In the genomic region with DNA sequence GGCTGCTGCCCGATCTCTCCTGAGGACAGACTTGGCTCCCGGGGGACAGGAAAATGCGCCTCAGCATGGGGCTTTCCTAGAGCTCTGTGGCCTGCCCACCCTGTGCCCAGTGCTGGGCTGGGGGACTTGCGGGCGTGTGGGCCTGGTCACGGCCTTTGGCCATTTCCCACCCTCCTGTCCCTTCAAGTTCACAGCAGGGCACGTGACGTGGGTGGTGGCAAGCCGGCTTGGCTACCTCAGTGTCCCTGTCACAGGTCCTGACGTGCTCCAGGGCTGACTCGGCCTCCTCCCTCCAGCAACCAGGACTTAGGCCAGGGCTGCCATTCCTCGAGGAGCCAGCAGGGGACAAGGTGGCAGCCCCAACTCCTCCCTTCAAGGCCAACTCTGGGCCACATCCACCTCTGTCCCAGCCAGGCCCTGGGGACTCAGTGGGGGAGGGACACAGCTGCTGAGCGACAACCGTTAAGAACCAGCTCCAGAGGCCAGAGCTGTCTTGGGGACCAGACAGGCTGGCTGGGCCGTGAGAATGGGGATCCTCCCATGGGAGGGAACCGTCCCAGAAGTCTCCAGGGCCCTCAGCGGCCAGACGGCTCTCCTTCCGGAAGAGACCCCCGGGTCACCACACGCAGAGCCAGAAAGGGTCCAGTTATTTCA, we compare ENCODE assay signal across 8 cellular contexts. TPM values are rescaled to one million over a fixed set of nuclear protein-coding genes. Genes with fewer than 3 reads are reported as not detected.
A peak's percentile ranks its signal among the peaks of the same experiment; 100 is the strongest.
DNase-seq lines count a peak whose midpoint lies in the region; ATAC-seq and TF ChIP-seq lines count a peak whose summit lies in the region.

No MANE protein-coding gene starts in this region.

- CTCF ChIA-PET in CD8-positive, alpha-beta memory T cell (lab: Charles Lee), result interaction anchor here (0.7 to 5.6 kb wide), 15 partner anchors 9 to 398 kb away, joined by 3 to 38 read pairs (median 5); partner anchors contain the start of genes TRIM65, UNK and WBP2

- no peak overlapping the region for H3K4me3 ChIP-seq in CD8-positive, alpha-beta memory T cell (ENCODE audit: low read length)
- peak overlapping the region; percentile 84 for H3K4me3 ChIP-seq in OCI-LY3 (ENCODE audit: low read length)

- H3K27me3 Mint-ChIP-seq in CD8-positive, alpha-beta memory T cell, result no peaks in the 10 kb centered on the region
- H3K27me3 Mint-ChIP-seq in activated T-helper 2 cell treated with anti-CD3 and anti-CD28 coated beads, Interferon-gamma antibody, Interleukin-2, Interleukin-4, amounts not matched to agents 10 μg/mL and 5 μg/mL and 100 μg/mL, durations not matched to agents 14 hours and 24 hours and 36 hours (ENCODE audit: low read depth), result no peaks in the 10 kb centered on the region

- H3K9ac ChIP-seq in OCI-LY3 (ENCODE audit: low read length), result peak overlapping the region; percentile 84

- H3K9me3 ChIP-seq in CD8-positive, alpha-beta memory T cell (ENCODE audit: low read length), result no peaks in the 10 kb centered on the region
- no peaks in the 10 kb centered on the region for H3K9me3 ChIP-seq in OCI-LY3 (ENCODE audit: insufficient read depth, low read length)

- H3K9me3 Mint-ChIP-seq in CD8-positive, alpha-beta memory T cell, result no peaks in the 10 kb centered on the region
- H3K9me3 Mint-ChIP-seq in activated T-helper 2 cell treated with anti-CD3 and anti-CD28 coated beads, Interferon-gamma antibody, Interleukin-2, Interleukin-4, amounts not matched to agents 10 μg/mL and 5 μg/mL and 100 μg/mL, durations not matched to agents 14 hours and 24 hours and 36 hours, result no peaks in the 10 kb centered on the region

- H4K20me1 ChIP-seq in OCI-LY3 (ENCODE audit: insufficient read depth, low read length), result no peaks in the 10 kb centered on the region

- H3K4me1 Mint-ChIP-seq in CD8-positive, alpha-beta memory T cell, result peaks cover 16 to 36% (median 17%) of the 10 kb centered on the region in 3 donors
- peaks cover 10% of the 10 kb centered on the region for H3K4me1 Mint-ChIP-seq in activated T-helper 2 cell treated with anti-CD3 and anti-CD28 coated beads, Interferon-gamma antibody, Interleukin-2, Interleukin-4, amounts not matched to agents 10 μg/mL and 5 μg/mL and 100 μg/mL, durations not matched to agents 14 hours and 24 hours and 36 hours (ENCODE audit: low read depth)

- no peaks in the 10 kb centered on the region for H3K27me3 ChIP-seq in CD8-positive, alpha-beta memory T cell (ENCODE audit: insufficient read depth, low read length, poor library complexity, severe bottlenecking)
- no peaks in the 10 kb centered on the region for H3K27me3 ChIP-seq in OCI-LY3 (ENCODE audit: low read depth, low read length)

- H3K36me3 Mint-ChIP-seq in CD8-positive, alpha-beta memory T cell, result peaks cover 3 to 69% (median 6%) of the 10 kb centered on the region in 3 donors
- peaks cover 45% of the 10 kb centered on the region for H3K36me3 Mint-ChIP-seq in activated T-helper 2 cell treated with anti-CD3 and anti-CD28 coated beads, Interferon-gamma antibody, Interleukin-2, Interleukin-4, amounts not matched to agents 10 μg/mL and 5 μg/mL and 100 μg/mL, durations not matched to agents 14 hours and 24 hours and 36 hours (ENCODE audit: low read depth)

- H3K36me3 ChIP-seq in CD8-positive, alpha-beta memory T cell (ENCODE audit: insufficient read depth, low read length), result peaks cover 37% of the 10 kb centered on the region
- H3K36me3 ChIP-seq in OCI-LY3 (replicated peaks; ENCODE audit: low read depth, low read length), result peaks cover 26% of the 10 kb centered on the region

- intact Hi-C loops in activated T-helper 2 cell treated with anti-CD3 and anti-CD28 coated beads, Interferon-gamma antibody, Interleukin-2, Interleukin-4, amounts not matched to agents 10 μg/mL and 5 μg/mL and 100 μg/mL, durations not matched to agents 14 hours and 24 hours and 36 hours (cut with micrococcal nuclease), result no loop called here

- TF ChIP-seq CTCF in OCI-LY3 (IDR thresholded peaks at IDR 0.05; ENCODE audit: low read depth, low read length) (peak; percentile 41), omental fat pad (IDR thresholded peaks at IDR 0.05) (peak in 2 of 3 donors; percentile 33 to 68)

- H2AFZ ChIP-seq in OCI-LY3 (ENCODE audit: low read depth, low read length), result no peak overlapping the region

- H3K4me3 Mint-ChIP-seq in CD8-positive, alpha-beta memory T cell, result peak overlapping the region; percentile 16 to 69 (median 46)
- peak overlapping the region; percentile 55 for H3K4me3 Mint-ChIP-seq in activated T-helper 2 cell treated with anti-CD3 and anti-CD28 coated beads, Interferon-gamma antibody, Interleukin-2, Interleukin-4, amounts not matched to agents 10 μg/mL and 5 μg/mL and 100 μg/mL, durations not matched to agents 14 hours and 24 hours and 36 hours (ENCODE audit: low read depth)

- H3K4me1 ChIP-seq in CD8-positive, alpha-beta memory T cell (ENCODE audit: insufficient read depth, low read length), result peaks cover 36% of the 10 kb centered on the region
- H3K4me1 ChIP-seq in OCI-LY3 (ENCODE audit: low read length), result peaks cover 20% of the 10 kb centered on the region

- POLR2A ChIA-PET in CD8-positive, alpha-beta memory T cell (lab: Charles Lee), result interaction anchor here (0.5 to 4.9 kb wide), 7 partner anchors 10 to 92 kb away, joined by 3 to 61 read pairs (median 9); partner anchors contain the start of genes TRIM65, UNK and WBP2

- H3K79me2 ChIP-seq in OCI-LY3 (ENCODE audit: low read length), result no peaks in the 10 kb centered on the region

- peak in 4 of 5 donors; percentile 37 to 70 (median 42) for DNase-seq in CD8-positive, alpha-beta memory T cell
- DNase-seq in GM19238 (ENCODE audit: insufficient read length, low spot score), result peak; percentile 94
- peak; percentile 53 for DNase-seq in activated T-helper 2 cell treated with anti-CD3 and anti-CD28 coated beads, Interferon-gamma antibody, Interleukin-2, Interleukin-4, amounts not matched to agents 10 μg/mL and 5 μg/mL and 100 μg/mL, durations not matched to agents 14 hours and 24 hours and 36 hours (ENCODE audit: low spot score)
- DNase-seq in foreskin melanocyte, result peak; percentile 36
- no peak for DNase-seq in omental fat pad (ENCODE audit: low spot score)
- DNase-seq in OCI-M2 (lab: John Stamatoyannopoulos, UW; ENCODE audit: unreplicated experiment), result no peak

- peak overlapping the region; percentile 89 for H3K27ac ChIP-seq in CD8-positive, alpha-beta memory T cell (ENCODE audit: low read depth, low read length)
- no peak overlapping the region for H3K27ac ChIP-seq in OCI-LY3 (ENCODE audit: low read length)

- peak overlapping the region; percentile 30 to 89 (median 66) for H3K27ac Mint-ChIP-seq in CD8-positive, alpha-beta memory T cell
- H3K27ac Mint-ChIP-seq in activated T-helper 2 cell treated with anti-CD3 and anti-CD28 coated beads, Interferon-gamma antibody, Interleukin-2, Interleukin-4, amounts not matched to agents 10 μg/mL and 5 μg/mL and 100 μg/mL, durations not matched to agents 14 hours and 24 hours and 36 hours, result peak overlapping the region; percentile 63

- H3K4me2 ChIP-seq in OCI-LY3 (ENCODE audit: low read length), result peak overlapping the region; percentile 94

- ATAC-seq in HG03378 (IDR thresholded peaks at IDR 0.05; ENCODE audit: unreplicated experiment) (peak; percentile 61), omental fat pad (ENCODE audit: low FRiP score) (peak; percentile 49)

RNA-seq across cellular contexts. Expression of gene UNC13D, which starts 1.0 kb away (rescaled TPM):
- 100 to 1,000 TPM; 143 to 154 TPM for total RNA-seq in CD8-positive, alpha-beta memory T cell
- polyA plus RNA-seq in CD8-positive, alpha-beta memory T cell, result 90.3 TPM
- total RNA-seq in activated T-helper 2 cell treated with anti-CD3 and anti-CD28 coated beads, Interferon-gamma antibody, Interleukin-2, Interleukin-4, amounts not matched to agents 10 μg/mL and 5 μg/mL and 100 μg/mL, durations not matched to agents 14 hours and 24 hours and 36 hours, result 165 and 175 TPM in 2 replicates
- total RNA-seq in omental fat pad, result 10 to 100 TPM in 2 of 4 donors, 1 to 10 TPM in 2; 3.2 to 27.1 (median 8.2) TPM

RNA-seq across cellular contexts. Expression of gene WBP2, which starts 9.9 kb away (rescaled TPM):
- total RNA-seq in CD8-positive, alpha-beta memory T cell, result 10 to 100 TPM; 47.5 to 53.2 TPM
- polyA plus RNA-seq in CD8-positive, alpha-beta memory T cell, result 129 TPM
- 79.3 and 80.7 TPM in 2 replicates for total RNA-seq in activated T-helper 2 cell treated with anti-CD3 and anti-CD28 coated beads, Interferon-gamma antibody, Interleukin-2, Interleukin-4, amounts not matched to agents 10 μg/mL and 5 μg/mL and 100 μg/mL, durations not matched to agents 14 hours and 24 hours and 36 hours
- 10 to 100 TPM; 43.1 to 72.3 (median 50.2) TPM for total RNA-seq in omental fat pad

RNA-seq across cellular contexts. Expression of gene TRIM47, which starts 33.2 kb away (rescaled TPM):
- 10 to 100 TPM; 12.6 to 14.1 TPM for total RNA-seq in CD8-positive, alpha-beta memory T cell
- 17.6 TPM for polyA plus RNA-seq in CD8-positive, alpha-beta memory T cell
- 22.5 and 24.5 TPM in 2 replicates for total RNA-seq in activated T-helper 2 cell treated with anti-CD3 and anti-CD28 coated beads, Interferon-gamma antibody, Interleukin-2, Interleukin-4, amounts not matched to agents 10 μg/mL and 5 μg/mL and 100 μg/mL, durations not matched to agents 14 hours and 24 hours and 36 hours
- 10 to 100 TPM; 18.5 to 53.8 (median 29.6) TPM for total RNA-seq in omental fat pad

RNA-seq across cellular contexts. Expression of gene TRIM65, which starts 51.6 kb away (rescaled TPM):
- 10 to 100 TPM; 34.9 to 35.4 TPM for total RNA-seq in CD8-positive, alpha-beta memory T cell
- 28.1 TPM for polyA plus RNA-seq in CD8-positive, alpha-beta memory T cell
- 42.8 and 45.6 TPM in 2 replicates for total RNA-seq in activated T-helper 2 cell treated with anti-CD3 and anti-CD28 coated beads, Interferon-gamma antibody, Interleukin-2, Interleukin-4, amounts not matched to agents 10 μg/mL and 5 μg/mL and 100 μg/mL, durations not matched to agents 14 hours and 24 hours and 36 hours
- 10 to 100 TPM; 10.0 to 37.4 (median 16.2) TPM for total RNA-seq in omental fat pad

RNA-seq across cellular contexts. Expression of gene MRPL38, which starts 59.5 kb away (rescaled TPM):
- 100 to 1,000 TPM; 171 to 180 TPM for total RNA-seq in CD8-positive, alpha-beta memory T cell
- polyA plus RNA-seq in CD8-positive, alpha-beta memory T cell, result 73.1 TPM
- 127 and 139 TPM in 2 replicates for total RNA-seq in activated T-helper 2 cell treated with anti-CD3 and anti-CD28 coated beads, Interferon-gamma antibody, Interleukin-2, Interleukin-4, amounts not matched to agents 10 μg/mL and 5 μg/mL and 100 μg/mL, durations not matched to agents 14 hours and 24 hours and 36 hours
- 10 to 100 TPM; 24.9 to 46.0 (median 35.6) TPM for total RNA-seq in omental fat pad

Comparison
In these comparisons a context has a peak if more than half of its experiments do, and no peak if none do; other contexts are left out.
1. DNase-seq: peak in CD8-positive, alpha-beta memory T cell (4 of 5), GM19238 (single experiment), activated T-helper 2 cell treated with anti-CD3 and anti-CD28 coated beads, Interferon-gamma antibody, Interleukin-2, Interleukin-4, amounts not matched to agents 10 μg/mL and 5 μg/mL and 100 μg/mL, durations not matched to agents 14 hours and 24 hours and 36 hours (single experiment) and foreskin melanocyte (single experiment); none in omental fat pad (single experiment) and OCI-M2 (single experiment).